ENCODE assay signal across 15 cellular contexts in the genomic region with DNA sequence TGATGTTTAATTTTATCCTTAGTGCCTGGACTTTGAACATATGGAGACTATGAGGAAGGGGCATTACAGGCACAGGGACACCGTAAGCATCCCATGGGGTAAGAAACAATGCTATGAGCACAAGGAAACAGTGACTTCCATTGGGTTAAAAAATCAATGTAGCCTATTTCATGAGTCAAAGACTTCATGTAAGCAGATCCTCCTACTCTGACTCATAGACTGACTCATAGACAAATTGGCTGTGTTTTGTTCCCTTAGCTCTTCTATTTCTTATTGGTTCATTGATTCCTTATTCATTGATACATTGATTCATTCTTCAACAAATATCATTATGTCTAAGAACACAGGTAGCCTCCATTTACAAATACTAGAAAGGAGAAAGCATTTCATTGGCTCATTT.
DNase-seq lines count a peak whose midpoint lies in the region; ATAC-seq, FAIRE-seq and TF ChIP-seq lines count a peak whose summit lies in the region.
"Had no signal": no experiment of that assay in that cellular context is flagged by ENCODE, and none has a peak within 500 bp of the region (broad histone marks: within the 10 kb centered on the region; RNA-seq: fewer than 3 reads in every experiment).

No MANE protein-coding gene starts in this region.

- H3K27ac ChIP-seq in A549, result no peak overlapping the region
- no peak overlapping the region for H3K27ac ChIP-seq in effector memory CD4-positive, alpha-beta T cell (ENCODE audit: insufficient read depth, low read length, poor library complexity, severe bottlenecking)
- H3K27ac ChIP-seq: parathyroid adenoma had no signal

- no peaks in the 10 kb centered on the region for H3K36me3 ChIP-seq in kidney epithelial cell (ENCODE audit: control insufficient read depth, insufficient read depth, low read length)
- H3K36me3 ChIP-seq in effector memory CD4-positive, alpha-beta T cell (ENCODE audit: control insufficient read depth, insufficient read depth, low read length), result no peaks in the 10 kb centered on the region

- H3K27me3 ChIP-seq in kidney epithelial cell (ENCODE audit: control insufficient read depth, insufficient read depth, low read length), result no peaks in the 10 kb centered on the region
- H3K27me3 ChIP-seq in effector memory CD4-positive, alpha-beta T cell (replicated peaks; ENCODE audit: control insufficient read depth, insufficient read depth, low read length, poor library complexity, severe bottlenecking), result no peaks in the 10 kb centered on the region

- CTCF ChIA-PET in A549 (lab: Yijun Ruan, JAX), result no interaction called here

- peak overlapping the region; percentile 34; the same call in 2 of the 3 replicates for H3K4me2 ChIP-seq in A549

- peak; percentile 56 for FAIRE-seq in A549 (lab: Jason Lieb, UNC)
- FAIRE-seq: GM18507 had no signal

- TF ChIP-seq CTCF in A549 (IDR thresholded peaks at IDR 0.05), result no peak
- TF ChIP-seq CTCF in astrocyte of the spinal cord (IDR thresholded peaks at IDR 0.05; ENCODE audit: low read depth, low read length), result no peak
- no peak for TF ChIP-seq CTCF in kidney epithelial cell (IDR thresholded peaks at IDR 0.05; ENCODE audit: insufficient read depth, low read length, poor library complexity, severe bottlenecking)

- ATAC-seq in A549 (peak; percentile 61 to 74; a peak in 2 of 6 replicates), GM21367 (IDR thresholded peaks at IDR 0.05; ENCODE audit: unreplicated experiment) (no peak)
- ATAC-seq: activated T-cell treated with anti-CD3 and anti-CD28 coated beads, Interleukin-2, amount 50 U/mL, for 4 hours had no signal

- DNase-seq in A549 (ENCODE audit: low read depth in 1 of 2, low spot score in 1 of 2), result peak; percentile 24 to 38
- DNase-seq in HPDE6-E6E7 (ENCODE audit: extremely low spot score), result peak; percentile 61
- DNase-seq in astrocyte of the spinal cord (ENCODE audit: low read depth, low spot score), result peak; percentile 81
- DNase-seq in kidney epithelial cell (ENCODE audit: low read depth), result peak; percentile 71
- no peak for DNase-seq in NCI-H524 treated with DMSO at 0.1 percent for 48 hours (lab: John Stamatoyannopoulos, UW)
- DNase-seq in activated CD4-positive, alpha-beta T cell treated with anti-CD3 and anti-CD28 coated beads for 4 hours, result no peak
- DNase-seq in effector memory CD4-positive, alpha-beta T cell, result no peak
- DNase-seq: activated CD4-positive, CD25-positive, alpha-beta regulatory T cell treated with anti-CD3 and anti-CD28 coated beads, Interleukin-2, amount 50 U/mL, for 72 hours; activated T-cell treated with anti-CD3 and anti-CD28 coated beads, Interleukin-2, amount 50 U/mL, for 4 hours; NCI-H1105; NCI-H526; stimulated activated CD4-positive, alpha-beta T cell treated with anti-CD3 and anti-CD28 coated beads, Interleukin-4, amount 100 ng/mL, for 4 hours had no signal

- H3K4me1 ChIP-seq in A549, result peaks cover 12% of the 10 kb centered on the region
- no peaks in the 10 kb centered on the region for H3K4me1 ChIP-seq in effector memory CD4-positive, alpha-beta T cell (ENCODE audit: control insufficient read depth, insufficient read depth, low read length, poor library complexity, severe bottlenecking)
- H3K4me1 ChIP-seq: parathyroid adenoma had no signal

- TF ChIP-seq RAD21 in A549 (conservative IDR thresholded peaks at IDR 0.05 in 1 of 2, IDR thresholded peaks at IDR 0.05 in 1 of 2), result no peak

- H3K4me3 ChIP-seq in A549, result no peak overlapping the region
- no peak overlapping the region for H3K4me3 ChIP-seq in astrocyte of the spinal cord (ENCODE audit: low read depth, low read length)
- H3K4me3 ChIP-seq in kidney epithelial cell (ENCODE audit: low read depth, low read length), result no peak overlapping the region
- no peak overlapping the region for H3K4me3 ChIP-seq in effector memory CD4-positive, alpha-beta T cell (ENCODE audit: insufficient read depth, low read depth, low read length, poor library complexity, severe bottlenecking)

- TF ChIP-seq EP300 in A549 (IDR thresholded peaks at IDR 0.05), result no peak

- TF ChIP-seq POLR2A in A549 (IDR thresholded peaks at IDR 0.05; ENCODE audit: low read length), result no peak

- 4% methylated on average over 1 of the region's 1 CpG for WGBS in A549 (ENCODE audit: missing lambda C conversion rate)

- no peaks in the 10 kb centered on the region for H3K9me3 ChIP-seq in A549
- no peaks in the 10 kb centered on the region for H3K9me3 ChIP-seq in effector memory CD4-positive, alpha-beta T cell (ENCODE audit: control insufficient read depth, low read length)

- POLR2A ChIA-PET in A549 (lab: Yijun Ruan, JAX), result no interaction called here

- in situ Hi-C loops in astrocyte of the spinal cord (cut with HindIII; ENCODE audit: low sequenced_read_pairs), result no loop called here

TF ChIP-seq in A549, 52 proteins besides CTCF, POLR2A, EP300 and RAD21:
- TF ChIP-seq, protein P1, sequence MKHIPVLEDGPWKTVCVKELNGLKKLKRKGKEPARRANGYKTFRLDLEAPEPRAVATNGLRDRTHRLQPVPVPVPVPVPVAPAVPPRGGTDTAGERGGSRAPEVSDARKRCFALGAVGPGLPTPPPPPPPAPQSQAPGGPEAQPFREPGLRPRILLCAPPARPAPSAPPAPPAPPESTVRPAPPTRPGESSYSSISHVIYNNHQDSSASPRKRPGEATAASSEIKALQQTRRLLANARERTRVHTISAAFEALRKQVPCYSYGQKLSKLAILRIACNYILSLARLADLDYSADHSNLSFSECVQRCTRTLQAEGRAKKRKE (CRISPR knock-in tag; IDR thresholded peaks at IDR 0.05; ENCODE audit: low read depth), result no peak
- TF ChIP-seq ZC3H11A (IDR thresholded peaks at IDR 0.05) (no peak), JUNB (IDR thresholded peaks at IDR 0.05) (0 out of 2 replicates have a peak, but pooled peaks have one; percentile 29), FOSL2 (IDR thresholded peaks at IDR 0.05) (peak; percentile 56), FOSL2 (CRISPR knock-in tag; IDR thresholded peaks at IDR 0.05) (peak; percentile 59; the same call in 1 of the 2 replicates)

Comparison
In these comparisons a context has a peak if more than half of its experiments do, and no peak if none do; other contexts are left out.
1. DNase-seq: peak in A549 (2 of 2), HPDE6-E6E7 (single experiment), astrocyte of the spinal cord (single experiment) and kidney epithelial cell (single experiment); none in NCI-H524 treated with DMSO at 0.1 percent for 48 hours (single experiment), activated CD4-positive, alpha-beta T cell treated with anti-CD3 and anti-CD28 coated beads for 4 hours (0 of 2) and effector memory CD4-positive, alpha-beta T cell (0 of 3).